1 cellular context compared by ENCODE assay signal in genomic region chr2:8525582-8526402, GRCh38.
TF ChIP-seq lines count a peak whose summit lies in the region.

No MANE protein-coding gene starts in this region.

TF ChIP-seq in K562, 482 proteins besides CTCF, POLR2A, EP300 and RAD21 (continued from another document and continues in another):
- TF ChIP-seq MED1 (CRISPR knock-in tag; IDR thresholded peaks at IDR 0.05; ENCODE audit: borderline replicate concordance) = no peak
- TF ChIP-seq GABPB2 (CRISPR knock-in tag; conservative IDR thresholded peaks at IDR 0.05) = no peak
- TF ChIP-seq PREB (CRISPR knock-in tag; IDR thresholded peaks at IDR 0.05) = peak; percentile 79; the same call in 1 of the 2 replicates
- TF ChIP-seq, protein P1, sequence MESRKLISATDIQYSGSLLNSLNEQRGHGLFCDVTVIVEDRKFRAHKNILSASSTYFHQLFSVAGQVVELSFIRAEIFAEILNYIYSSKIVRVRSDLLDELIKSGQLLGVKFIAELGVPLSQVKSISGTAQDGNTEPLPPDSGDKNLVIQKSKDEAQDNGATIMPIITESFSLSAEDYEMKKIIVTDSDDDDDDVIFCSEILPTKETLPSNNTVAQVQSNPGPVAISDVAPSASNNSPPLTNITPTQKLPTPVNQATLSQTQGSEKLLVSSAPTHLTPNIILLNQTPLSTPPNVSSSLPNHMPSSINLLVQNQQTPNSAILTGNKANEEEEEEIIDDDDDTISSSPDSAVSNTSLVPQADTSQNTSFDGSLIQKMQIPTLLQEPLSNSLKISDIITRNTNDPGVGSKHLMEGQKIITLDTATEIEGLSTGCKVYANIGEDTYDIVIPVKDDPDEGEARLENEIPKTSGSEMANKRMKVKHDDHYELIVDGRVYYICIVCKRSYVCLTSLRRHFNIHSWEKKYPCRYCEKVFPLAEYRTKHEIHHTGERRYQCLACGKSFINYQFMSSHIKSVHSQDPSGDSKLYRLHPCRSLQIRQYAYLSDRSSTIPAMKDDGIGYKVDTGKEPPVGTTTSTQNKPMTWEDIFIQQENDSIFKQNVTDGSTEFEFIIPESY (CRISPR knock-in tag; IDR thresholded peaks at IDR 0.05) = no peak
- no peak; the same call in 1 of the 2 replicates for TF ChIP-seq NCOA1 (IDR thresholded peaks at IDR 0.05; ENCODE audit: low read depth)
- no peak for TF ChIP-seq FOS (IDR thresholded peaks at IDR 0.05; ENCODE audit: extremely low read depth, insufficient read length)
- no peak for TF ChIP-seq ZNF347 (CRISPR knock-in tag; IDR thresholded peaks at IDR 0.05; ENCODE audit: low read depth)
- no peak for TF ChIP-seq ZNF407 (IDR thresholded peaks at IDR 0.05; ENCODE audit: low read depth)
- peak; percentile 74; the same call in 1 of the 2 replicates for TF ChIP-seq STAT5A (IDR thresholded peaks at IDR 0.05; ENCODE audit: borderline replicate concordance, low read length)
- TF ChIP-seq MEF2D (tag; conservative IDR thresholded peaks at IDR 0.05; ENCODE audit: low read depth) = peak; percentile 11; the same call in 1 of the 2 replicates
- TF ChIP-seq POLR2B (IDR thresholded peaks at IDR 0.05; ENCODE audit: low read depth, partially characterized antibody) = no peak
- TF ChIP-seq MYC (IDR thresholded peaks at IDR 0.05; ENCODE audit: low read depth, low read length) = peak; percentile 93
- peak; percentile 9; the same call in 1 of the 2 replicates for TF ChIP-seq MYC (CRISPR knock-in tag; IDR thresholded peaks at IDR 0.05; ENCODE audit: borderline replicate concordance, low read depth)
- TF ChIP-seq PML (IDR thresholded peaks at IDR 0.05; ENCODE audit: low read length) = 0 out of 2 replicates have a peak, but pooled peaks have one; percentile 29
- no peak for TF ChIP-seq MAFK (IDR thresholded peaks at IDR 0.05; ENCODE audit: low read length)
- TF ChIP-seq ARNT (IDR thresholded peaks at IDR 0.05) = peak in 1 of 2 experiments; percentile 54; a peak in 1 of 4 replicates
- TF ChIP-seq, protein P2, sequence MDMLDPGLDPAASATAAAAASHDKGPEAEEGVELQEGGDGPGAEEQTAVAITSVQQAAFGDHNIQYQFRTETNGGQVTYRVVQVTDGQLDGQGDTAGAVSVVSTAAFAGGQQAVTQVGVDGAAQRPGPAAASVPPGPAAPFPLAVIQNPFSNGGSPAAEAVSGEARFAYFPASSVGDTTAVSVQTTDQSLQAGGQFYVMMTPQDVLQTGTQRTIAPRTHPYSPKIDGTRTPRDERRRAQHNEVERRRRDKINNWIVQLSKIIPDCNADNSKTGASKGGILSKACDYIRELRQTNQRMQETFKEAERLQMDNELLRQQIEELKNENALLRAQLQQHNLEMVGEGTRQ (CRISPR knock-in tag; IDR thresholded peaks at IDR 0.05) = no peak
- TF ChIP-seq ZNF717 (CRISPR knock-in tag; IDR thresholded peaks at IDR 0.05) = no peak
- no peak for TF ChIP-seq KLF10 (CRISPR knock-in tag; IDR thresholded peaks at IDR 0.05)
- TF ChIP-seq SIN3B (IDR thresholded peaks at IDR 0.05; ENCODE audit: low read depth) = no peak
- no peak for TF ChIP-seq KLF6 (CRISPR knock-in tag; IDR thresholded peaks at IDR 0.05; ENCODE audit: borderline replicate concordance)
- no peak for TF ChIP-seq ZKSCAN1 (IDR thresholded peaks at IDR 0.05; ENCODE audit: low read depth, low read length)
- TF ChIP-seq RBM39 (optimal IDR thresholded peaks at IDR 0.05; ENCODE audit: low read depth, low read length) = peak; percentile 55
- TF ChIP-seq PHB2 (IDR thresholded peaks at IDR 0.05; ENCODE audit: low read depth) = no peak
- TF ChIP-seq NBN (IDR thresholded peaks at IDR 0.05; ENCODE audit: low read depth) = peak; percentile 50; the same call in 1 of the 2 replicates
- TF ChIP-seq CHD1 (IDR thresholded peaks at IDR 0.05; ENCODE audit: low read length) = no peak
- TF ChIP-seq ZNF644 (tag; IDR thresholded peaks at IDR 0.05; ENCODE audit: low read depth) = no peak
- peak; percentile 29; the same call in 1 of the 2 replicates for TF ChIP-seq ZBTB40 (IDR thresholded peaks at IDR 0.05)
- TF ChIP-seq ZBTB40 (CRISPR knock-in tag; IDR thresholded peaks at IDR 0.05) = no peak
- TF ChIP-seq MAFF (IDR thresholded peaks at IDR 0.05; ENCODE audit: low read length) = no peak
- TF ChIP-seq ZNF551 (CRISPR knock-in tag; IDR thresholded peaks at IDR 0.05) = no peak
- TF ChIP-seq ZNF561 (CRISPR knock-in tag; conservative IDR thresholded peaks at IDR 0.05) = no peak
- TF ChIP-seq MXI1 (IDR thresholded peaks at IDR 0.05; ENCODE audit: low read depth, low read length) = peak; percentile 53; the same call in 1 of the 2 replicates
- TF ChIP-seq PTTG1 (tag; IDR thresholded peaks at IDR 0.05; ENCODE audit: low read depth) = no peak
- no peak for TF ChIP-seq ZNF253 (CRISPR knock-in tag; conservative IDR thresholded peaks at IDR 0.05)
- TF ChIP-seq NEUROD1 (IDR thresholded peaks at IDR 0.05; ENCODE audit: borderline replicate concordance, low read depth, low read length, partially characterized antibody) = no peak
- TF ChIP-seq DMBX1 (CRISPR knock-in tag; IDR thresholded peaks at IDR 0.05; ENCODE audit: borderline replicate concordance) = no peak; the same call in 1 of the 2 replicates
- TF ChIP-seq TCF15 (CRISPR knock-in tag; IDR thresholded peaks at IDR 0.05) = no peak
- TF ChIP-seq ATF7 (IDR thresholded peaks at IDR 0.05) = peak; percentile 69
